1 cellular context compared by ENCODE assay signal in genomic region chr2:207929923-207930322, GRCh38.
A peak's percentile ranks its signal among the peaks of the same experiment; 100 is the strongest.
TF ChIP-seq lines count a peak whose summit lies in the region.

No MANE protein-coding gene starts in this region.

TF ChIP-seq in liver, 16 proteins besides CTCF, POLR2A, EP300 and RAD21 (continued from another document):
- no peak for TF ChIP-seq REST (IDR thresholded peaks at IDR 0.05)
- no peak for TF ChIP-seq ATF3 (IDR thresholded peaks at IDR 0.05)
- TF ChIP-seq YY1 (IDR thresholded peaks at IDR 0.05): no peak
- TF ChIP-seq EGR1 (IDR thresholded peaks at IDR 0.05; ENCODE audit: low read depth in 2 of 2): no peak
- peak; percentile 31 to 33 for TF ChIP-seq RXRA (IDR thresholded peaks at IDR 0.05)
- peak in 1 of 2 donors; percentile 48 for TF ChIP-seq JUND (IDR thresholded peaks at IDR 0.05)
- no peak for TF ChIP-seq FOXA1 (IDR thresholded peaks at IDR 0.05)
